In the genomic region with DNA sequence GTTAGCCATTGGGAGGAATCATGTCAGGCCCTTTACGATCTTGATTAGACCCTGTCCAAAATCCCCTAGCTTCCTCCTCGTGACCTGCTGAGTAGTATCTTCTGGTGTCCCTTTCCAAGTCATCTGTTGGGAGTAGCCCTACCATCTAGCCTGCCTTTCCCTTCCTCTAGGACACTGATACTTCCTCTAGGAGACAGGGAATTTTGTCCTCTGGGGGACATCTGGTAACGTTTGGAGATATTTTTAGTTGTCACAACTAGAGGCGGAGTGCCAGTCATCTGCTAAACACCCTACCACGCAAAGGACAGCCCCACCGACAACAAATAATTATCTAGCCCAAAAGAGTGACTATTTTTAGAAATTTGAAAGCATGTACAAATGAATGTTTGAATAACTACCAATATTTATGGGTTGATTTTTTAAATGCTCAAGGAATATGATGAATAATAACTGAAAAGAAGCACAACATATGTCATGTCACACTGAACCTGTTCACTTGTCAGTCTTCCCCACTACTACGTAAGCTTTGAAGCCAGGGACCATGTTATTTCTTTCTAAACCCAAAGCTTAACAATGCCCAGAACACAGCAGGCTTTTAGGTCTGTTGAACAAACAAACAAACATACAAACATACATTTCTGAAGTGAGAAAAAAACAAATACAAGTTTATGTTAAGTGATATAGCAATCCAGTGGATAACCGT, we compare ENCODE assay signal across 22 cellular contexts.
DNase-seq lines count a peak whose midpoint lies in the region; ATAC-seq, FAIRE-seq and TF ChIP-seq lines count a peak whose summit lies in the region.
"Had no signal": no experiment of that assay in that cellular context is flagged by ENCODE, and none has a peak within 500 bp of the region (broad histone marks: within the 10 kb centered on the region; RNA-seq: fewer than 3 reads in every experiment).

No MANE protein-coding gene starts in this region.

- TF ChIP-seq CTCF in glutamatergic neuron (IDR thresholded peaks at IDR 0.05; ENCODE audit: partially characterized antibody, unreplicated experiment) (no peak), right atrium auricular region (IDR thresholded peaks at IDR 0.05) (no peak), psoas muscle (IDR thresholded peaks at IDR 0.05) (no peak)

- H3K27ac ChIP-seq in right atrium auricular region (peak overlapping the region; percentile 56 to 63), psoas muscle (peak overlapping the region; percentile 64)
- H3K27ac ChIP-seq: SJSA1 had no signal

- no peaks in the 10 kb centered on the region for H3K27me3 ChIP-seq in right atrium auricular region
- H3K27me3 ChIP-seq in psoas muscle (ENCODE audit: insufficient read depth in 3 of 3, low read length in 2 of 3): no peaks in the 10 kb centered on the region
- H3K27me3 ChIP-seq: BE2C, SJSA1 had no signal

- H3K36me3 ChIP-seq in right atrium auricular region (no peaks in the 10 kb centered on the region), psoas muscle (ENCODE audit: insufficient read depth in 1 of 2, low read depth in 1 of 2) (peaks cover 0 to 4% of the 10 kb centered on the region in 2 donors)
- H3K36me3 ChIP-seq: BE2C, SJSA1 had no signal

- peaks cover 31% of the 10 kb centered on the region for H3K4me1 Mint-ChIP-seq in glutamatergic neuron (ENCODE audit: low read depth, unreplicated experiment)

- H3K36me3 Mint-ChIP-seq in glutamatergic neuron (ENCODE audit: unreplicated experiment): no peaks in the 10 kb centered on the region

- H3K4me3 Mint-ChIP-seq in glutamatergic neuron (ENCODE audit: unreplicated experiment): peak overlapping the region; percentile 56
- H3K4me3 Mint-ChIP-seq: CD4-positive, alpha-beta T cell; GM23338 had no signal

- ATAC-seq in psoas muscle (peak; percentile 25 to 70 (median 45)), GM21717 (IDR thresholded peaks at IDR 0.05; ENCODE audit: unreplicated experiment) (no peak)
- ATAC-seq: GM12878, GM23338, PC-3 had no signal

- DNase-seq in GM19239 (ENCODE audit: insufficient read length, low spot score): no peak
- no peak for DNase-seq in glutamatergic neuron
- no peak for DNase-seq in right atrium auricular region (ENCODE audit: low spot score)
- DNase-seq in psoas muscle: no peak
- no peak for DNase-seq in occipital lobe (lab: John Stamatoyannopoulos, UW)
- DNase-seq in dedifferentiated amniotic fluid mesenchymal stem cell (ENCODE audit: extremely low spot score): no peak
- no peak for DNase-seq in RKO (ENCODE audit: low spot score)
- DNase-seq: BE2C; Caco-2; CD4-positive, alpha-beta T cell; DMS153; EL; HCEC 1CT; NCI-H187; NCI-H2227 treated with DMSO at 0.1 percent for 48 hours; NCI-H510A treated with DMSO at 0.1 percent for 48 hours; NCI-H82; PC-3 had no signal

- H3K9me3 Mint-ChIP-seq in glutamatergic neuron (ENCODE audit: unreplicated experiment): peaks cover 6% of the 10 kb centered on the region
- H3K9me3 Mint-ChIP-seq: CD4-positive, alpha-beta T cell; GM23338 had no signal

- H3K4me3 ChIP-seq in right atrium auricular region (no peak overlapping the region), psoas muscle (no peak overlapping the region)
- H3K4me3 ChIP-seq: GM12878, GM23338, SJSA1 had no signal

- intact Hi-C loops in psoas muscle (cut with DNase I): no loop called here

- H3K4me1 ChIP-seq in right atrium auricular region (peaks cover 0 to 13% of the 10 kb centered on the region in 2 donors), psoas muscle (peaks cover 26% of the 10 kb centered on the region)
- H3K4me1 ChIP-seq: BE2C, Caco-2, SJSA1 had no signal

- WGBS in psoas muscle, 3 donors: 30 to 46% (median 33%) methylated on average over 8 of the region's 8 CpGs

- H3K27ac Mint-ChIP-seq in glutamatergic neuron (ENCODE audit: unreplicated experiment): peak overlapping the region; percentile 92
- H3K27ac Mint-ChIP-seq: CD4-positive, alpha-beta T cell; GM23338 had no signal

- no peaks in the 10 kb centered on the region for H3K9me3 ChIP-seq in right atrium auricular region
- H3K9me3 ChIP-seq in psoas muscle: no peaks in the 10 kb centered on the region
- H3K9me3 ChIP-seq: BE2C, Caco-2, SJSA1 had no signal

- no peaks in the 10 kb centered on the region for H3K27me3 Mint-ChIP-seq in glutamatergic neuron (ENCODE audit: unreplicated experiment)
- H3K27me3 Mint-ChIP-seq: CD4-positive, alpha-beta T cell had no signal

- FAIRE-seq in GM19239 (lab: Jason Lieb, UNC): peak; percentile 14
- FAIRE-seq: GM12878 had no signal
